In genomic region chr15:70299931-70300858, GRCh38 we compare ENCODE assay signal across 9 cellular contexts.
DNase-seq lines count a peak whose midpoint lies in the region; ATAC-seq, FAIRE-seq and TF ChIP-seq lines count a peak whose summit lies in the region.
"Had no signal": no experiment of that assay in that cellular context is flagged by ENCODE, and none has a peak within 500 bp of the region (broad histone marks: within the 10 kb centered on the region; RNA-seq: fewer than 3 reads in every experiment).

No MANE protein-coding gene starts in this region.

- TF ChIP-seq EP300 in esophagus muscularis mucosa (IDR thresholded peaks at IDR 0.05) = no peak

- H3K27me3 Mint-ChIP-seq in chondrocyte (ENCODE audit: low read depth) = peaks cover 24% of the 10 kb centered on the region

- FAIRE-seq in D721Med (lab: Jason Lieb, UNC) = no peak

- 88% methylated on average over 12 of the region's 13 CpGs for WGBS in esophagus muscularis mucosa

- H3K4me3 ChIP-seq in mucosa of rectum (ENCODE audit: low read length in 2 of 2) (no peak overlapping the region), esophagus muscularis mucosa (no peak overlapping the region)

- H3K9me3 ChIP-seq in mucosa of rectum (ENCODE audit: control insufficient read depth in 2 of 2, low read length in 2 of 2) (no peaks in the 10 kb centered on the region), esophagus muscularis mucosa (peaks cover 0 to 6% (median 2%) of the 10 kb centered on the region in 4 donors)

- no peaks in the 10 kb centered on the region for H3K27me3 ChIP-seq in mucosa of rectum (ENCODE audit: control insufficient read depth in 2 of 2, insufficient read depth in 2 of 2, low read length in 2 of 2)
- no peaks in the 10 kb centered on the region for H3K27me3 ChIP-seq in esophagus muscularis mucosa

- ATAC-seq in GM19351 (IDR thresholded peaks at IDR 0.05; ENCODE audit: unreplicated experiment) = peak; percentile 99
- ATAC-seq in HG03342 (IDR thresholded peaks at IDR 0.05; ENCODE audit: unreplicated experiment) = peak; percentile 97
- ATAC-seq: Panc1 had no signal

- DNase-seq in activated CD4-positive, alpha-beta T cell treated with anti-CD3 and anti-CD28 coated beads, Interleukin-2, amount 50 U/mL, for 48 hours = peak; percentile 70 to 78
- DNase-seq in SIG-M5 (lab: John Stamatoyannopoulos, UW) (no peak), D721Med (ENCODE audit: insufficient read length, low spot score) (no peak), esophagus muscularis mucosa (ENCODE audit: extremely low spot score) (no peak), chondrocyte (ENCODE audit: low spot score) (no peak)

- peaks cover 2% of the 10 kb centered on the region for H3K36me3 Mint-ChIP-seq in chondrocyte (ENCODE audit: low read depth)

- TF ChIP-seq POLR2A in esophagus muscularis mucosa (IDR thresholded peaks at IDR 0.05; ENCODE audit: low read depth) = no peak

- H3K4me1 ChIP-seq in mucosa of rectum (ENCODE audit: control insufficient read depth in 2 of 2, insufficient read depth in 2 of 2, low read length in 2 of 2) (peaks cover 9 to 20% of the 10 kb centered on the region in 2 donors), esophagus muscularis mucosa (no peaks in the 10 kb centered on the region)

- no peak overlapping the region for H3K27ac Mint-ChIP-seq in chondrocyte (ENCODE audit: unreplicated experiment)

- intact Hi-C loops in esophagus muscularis mucosa (cut with DNase I) = no loop called here

- H3K27ac ChIP-seq in mucosa of rectum (ENCODE audit: low read depth in 2 of 2, low read length in 2 of 2) = peak overlapping the region; percentile 53 to 61
- H3K27ac ChIP-seq in esophagus muscularis mucosa (replicated peaks in 1 of 4) = no peak overlapping the region

- TF ChIP-seq CTCF in D721Med (IDR thresholded peaks at IDR 0.05; ENCODE audit: insufficient read depth, missing control alignments) = no peak
- no peak for TF ChIP-seq CTCF in esophagus muscularis mucosa (IDR thresholded peaks at IDR 0.05)
- TF ChIP-seq CTCF in chondrocyte (IDR thresholded peaks at IDR 0.05) = no peak

- H3K36me3 ChIP-seq in mucosa of rectum (ENCODE audit: control insufficient read depth in 2 of 2, insufficient read depth in 2 of 2, low read length in 2 of 2) (no peaks in the 10 kb centered on the region), esophagus muscularis mucosa (no peaks in the 10 kb centered on the region)

- H3K4me1 Mint-ChIP-seq in chondrocyte (ENCODE audit: low read depth) = no peaks in the 10 kb centered on the region

- H3K4me3 Mint-ChIP-seq in chondrocyte (ENCODE audit: unreplicated experiment) = no peak overlapping the region

- H3K9me3 Mint-ChIP-seq in chondrocyte (ENCODE audit: low read depth) = peaks cover 5% of the 10 kb centered on the region

- H3K9ac ChIP-seq in mucosa of rectum (ENCODE audit: low read depth in 1 of 2, low read length in 2 of 2) = no peak overlapping the region

Comparison
In these comparisons a context has a peak if more than half of its experiments do, and no peak if none do; other contexts are left out.
1. DNase-seq: peak in activated CD4-positive, alpha-beta T cell treated with anti-CD3 and anti-CD28 coated beads, Interleukin-2, amount 50 U/mL, for 48 hours (2 of 2); none in SIG-M5 (single experiment), D721Med (single experiment), esophagus muscularis mucosa (single experiment) and chondrocyte (single experiment).
2. H3K27ac ChIP-seq: peak in mucosa of rectum (2 of 2); none in esophagus muscularis mucosa (0 of 4).